In the genomic region with DNA sequence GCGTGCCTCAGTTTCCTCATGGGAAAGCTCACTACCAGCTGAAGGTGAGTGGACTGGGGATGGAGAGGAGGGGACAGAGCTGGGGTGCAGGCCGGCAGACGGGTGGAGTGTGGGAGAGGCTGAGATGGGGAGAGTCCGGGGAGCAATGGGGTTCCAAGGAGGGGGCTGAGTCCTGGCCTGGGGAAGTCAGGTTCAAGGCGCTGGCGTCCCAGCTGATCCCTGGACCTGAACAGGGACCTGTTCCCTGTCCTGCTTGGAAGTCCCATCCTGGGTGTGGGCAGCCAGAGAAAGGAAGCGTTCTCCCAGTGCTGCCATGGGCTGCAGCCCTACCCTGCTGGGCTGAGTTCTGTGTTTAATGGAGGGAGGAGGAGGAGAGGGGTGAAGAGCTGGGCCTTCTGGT, we compare ENCODE assay signal across 1 cellular context.
TF ChIP-seq lines count a peak whose summit lies in the region.

No MANE protein-coding gene starts in this region.

TF ChIP-seq in H1, 55 proteins besides CTCF, POLR2A, EP300 and RAD21:
- TF ChIP-seq CHD7 (IDR thresholded peaks at IDR 0.05; ENCODE audit: insufficient replicate concordance, low read length) (no peak), E2F6 (IDR thresholded peaks at IDR 0.05) (no peak), KDM1A (IDR thresholded peaks at IDR 0.05; ENCODE audit: borderline replicate concordance, low read length) (no peak)
TF ChIP-seq in H1: peak in this region for 0.
